2 cellular contexts compared by ENCODE assay signal in genomic region chr16:80230328-80231117, GRCh38.
TF ChIP-seq lines count a peak whose summit lies in the region.

No MANE protein-coding gene starts in this region.

TF ChIP-seq in IMR-90, 13 proteins besides CTCF, POLR2A, EP300 and RAD21:
- TF ChIP-seq RCOR1 (IDR thresholded peaks at IDR 0.05; ENCODE audit: insufficient replicate concordance, low read length) (no peak), CEBPB (IDR thresholded peaks at IDR 0.05; ENCODE audit: low read depth, low read length) (0 out of 2 replicates have a peak, but pooled peaks have one; percentile 28)

TF ChIP-seq in SK-N-SH, 30 proteins besides CTCF, POLR2A, EP300 and RAD21:
- TF ChIP-seq, protein P1, sequence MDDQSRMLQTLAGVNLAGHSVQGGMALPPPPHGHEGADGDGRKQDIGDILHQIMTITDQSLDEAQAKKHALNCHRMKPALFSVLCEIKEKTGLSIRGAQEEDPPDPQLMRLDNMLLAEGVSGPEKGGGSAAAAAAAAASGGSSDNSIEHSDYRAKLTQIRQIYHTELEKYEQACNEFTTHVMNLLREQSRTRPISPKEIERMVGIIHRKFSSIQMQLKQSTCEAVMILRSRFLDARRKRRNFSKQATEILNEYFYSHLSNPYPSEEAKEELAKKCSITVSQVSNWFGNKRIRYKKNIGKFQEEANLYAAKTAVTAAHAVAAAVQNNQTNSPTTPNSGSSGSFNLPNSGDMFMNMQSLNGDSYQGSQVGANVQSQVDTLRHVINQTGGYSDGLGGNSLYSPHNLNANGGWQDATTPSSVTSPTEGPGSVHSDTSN (IDR thresholded peaks at IDR 0.05), result no peak
- TF ChIP-seq MEF2A (IDR thresholded peaks at IDR 0.05; ENCODE audit: borderline replicate concordance, low read depth) (no peak), NRF1 (IDR thresholded peaks at IDR 0.05; ENCODE audit: low read depth, low read length) (no peak), JUND (IDR thresholded peaks at IDR 0.05) (no peak)
